In the genomic region with DNA sequence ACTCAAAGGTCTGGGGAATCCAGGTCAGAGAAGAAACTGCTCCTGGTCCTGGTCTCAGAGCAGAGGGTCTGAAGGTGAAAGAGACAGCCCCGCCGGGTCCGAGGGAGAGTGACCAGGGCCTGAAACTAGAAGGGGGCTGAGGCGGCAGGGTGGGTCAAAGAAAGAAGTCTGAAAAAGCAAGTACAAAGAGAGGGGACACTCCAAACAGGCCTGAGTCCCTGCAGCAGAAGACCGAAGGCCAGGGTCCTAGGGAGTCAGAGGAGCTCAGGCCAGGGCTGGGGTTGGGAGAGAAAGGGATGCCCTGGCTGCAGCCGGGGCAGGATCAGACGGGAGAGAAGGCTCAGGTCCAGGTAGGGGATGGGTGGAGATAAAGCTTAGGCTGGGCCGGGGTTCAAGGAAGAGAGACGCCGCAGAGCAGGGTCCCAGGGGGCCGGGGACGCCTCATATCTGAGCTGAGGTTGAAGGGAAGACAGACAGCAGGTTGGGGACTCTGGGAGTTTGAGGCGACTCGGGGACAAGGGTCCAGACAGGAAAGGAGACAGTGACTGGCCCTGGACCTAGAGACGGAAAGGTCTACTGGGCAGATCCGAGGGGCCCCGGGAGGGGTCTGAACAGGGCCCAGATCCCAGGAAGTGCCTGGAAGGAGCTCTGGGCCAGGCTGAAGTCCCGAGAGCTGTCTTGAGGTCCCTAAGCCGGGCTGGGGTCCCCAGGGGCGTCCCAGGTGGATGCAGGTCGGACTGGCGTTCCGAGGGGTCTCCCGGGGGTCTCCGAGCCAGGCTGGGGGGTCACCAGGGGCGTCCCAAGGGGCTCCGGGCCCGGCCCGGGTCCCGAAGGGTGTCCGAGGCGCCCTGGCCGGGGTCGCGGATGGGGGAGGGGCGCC, we compare ENCODE assay signal across 8 cellular contexts. TPM values are rescaled to one million over a fixed set of nuclear protein-coding genes. Genes with fewer than 3 reads are reported as not detected.
DNase-seq lines count a peak whose midpoint lies in the region; ATAC-seq and TF ChIP-seq lines count a peak whose summit lies in the region.

No MANE protein-coding gene starts in this region.

- peaks cover 12% of the 10 kb centered on the region for H3K27me3 Mint-ChIP-seq in nephron progenitor cell (ENCODE audit: low read depth, poor library complexity)

- H3K4me1 Mint-ChIP-seq in nephron progenitor cell, result peaks cover 51% of the 10 kb centered on the region

- ATAC-seq in GM21423 (IDR thresholded peaks at IDR 0.05; ENCODE audit: unreplicated experiment), result peak; percentile 4
- no peak for ATAC-seq in HG03159 (IDR thresholded peaks at IDR 0.05; ENCODE audit: unreplicated experiment)
- ATAC-seq in HG03439 (IDR thresholded peaks at IDR 0.05; ENCODE audit: unreplicated experiment), result no peak

- H3K27ac Mint-ChIP-seq in nephron progenitor cell, result peak overlapping the region; percentile 68

- H3K4me3 Mint-ChIP-seq in nephron progenitor cell, result peak overlapping the region; percentile 92

- no peaks in the 10 kb centered on the region for H3K36me3 Mint-ChIP-seq in nephron progenitor cell (ENCODE audit: low read depth)

- H3K9me3 Mint-ChIP-seq in nephron progenitor cell, result peaks cover 22% of the 10 kb centered on the region

- DNase-seq in OCI-M1 (lab: John Stamatoyannopoulos, UW), result peak; percentile 8
- no peak for DNase-seq in nephron progenitor cell
- DNase-seq in NCI-H1048 (lab: John Stamatoyannopoulos, UW), result no peak
- no peak for DNase-seq in MV-4-11 (lab: John Stamatoyannopoulos, UW)

- no peak for TF ChIP-seq CTCF in nephron progenitor cell (IDR thresholded peaks at IDR 0.05)

- H3K27me3 ChIP-seq in ectodermal cell (ENCODE audit: control insufficient read depth, insufficient read depth, low read length, poor library complexity, severe bottlenecking), result no peaks in the 10 kb centered on the region

- H3K9me3 ChIP-seq in ectodermal cell (ENCODE audit: control insufficient read depth, low read length), result no peaks in the 10 kb centered on the region

- H3K36me3 ChIP-seq in ectodermal cell (ENCODE audit: control insufficient read depth, insufficient read depth, low read length), result no peaks in the 10 kb centered on the region

- H3K4me1 ChIP-seq in ectodermal cell (ENCODE audit: control insufficient read depth, insufficient read depth, low read length), result peaks cover 35% of the 10 kb centered on the region

- WGBS in ectodermal cell, 2 experiments, result 13% methylated on average over 36 of the region's 36 CpGs

- H3K27ac ChIP-seq in ectodermal cell (ENCODE audit: insufficient read depth, low read depth, low read length, poor library complexity, severe bottlenecking), result no peak overlapping the region

- H3K4me3 ChIP-seq in ectodermal cell (ENCODE audit: insufficient read depth, low read depth, low read length), result peak overlapping the region; percentile 90

RNA-seq across cellular contexts. Expression of a gene that starts 0.8 kb away (rescaled TPM):
- polyA plus RNA-seq in ectodermal cell (2013, experiment 1 of 4), result 55.4 TPM
- 61.2 TPM for polyA plus RNA-seq in ectodermal cell (2013, experiment 2 of 4)
- 58.3 TPM for polyA plus RNA-seq in ectodermal cell (2013, experiment 3 of 4)
- 61.6 TPM for polyA plus RNA-seq in ectodermal cell (2013, experiment 4 of 4)

RNA-seq across cellular contexts. Expression of a gene that starts 54.4 kb away (rescaled TPM):
- polyA plus RNA-seq in ectodermal cell (2013, experiment 1 of 4), result not detected
- polyA plus RNA-seq in ectodermal cell (2013, experiment 2 of 4), result not detected
- polyA plus RNA-seq in ectodermal cell (2013, experiment 3 of 4), result not detected
- polyA plus RNA-seq in ectodermal cell (2013, experiment 4 of 4), result not detected
